In the genomic region with DNA sequence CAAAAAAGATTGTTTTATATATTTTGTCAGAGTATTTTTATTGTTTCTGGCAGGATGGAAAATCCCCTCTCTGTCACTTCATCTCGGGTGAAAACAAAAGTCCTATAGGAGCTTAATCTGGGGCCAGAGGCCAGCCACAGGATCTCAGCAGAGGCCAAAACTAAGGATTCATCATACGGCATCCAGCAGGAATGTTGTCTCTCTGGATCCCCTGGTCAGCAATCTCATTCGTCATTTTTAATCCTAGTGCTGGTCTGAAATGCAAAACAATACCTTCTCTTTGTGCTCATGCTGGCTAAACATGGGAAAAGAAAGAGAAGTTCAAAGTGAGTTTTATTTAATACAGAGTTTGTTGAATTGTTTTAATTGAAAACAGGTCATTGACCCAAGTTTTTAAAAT, we compare ENCODE assay signal across 10 cellular contexts.
"Had no signal": no experiment of that assay in that cellular context is flagged by ENCODE, and none has a peak within 500 bp of the region (broad histone marks: within the 10 kb centered on the region; RNA-seq: fewer than 3 reads in every experiment).

No MANE protein-coding gene starts in this region.

- H3K27ac ChIP-seq: dorsolateral prefrontal cortex, heart left ventricle, ovary had no signal

- H3K4me1 ChIP-seq: heart left ventricle had no signal

- DNase-seq: activated CD4-positive, alpha-beta T cell treated with anti-CD3 and anti-CD28 coated beads, Interleukin-2, amount 50 U/mL, for 1 hour; dorsolateral prefrontal cortex; foreskin melanocyte; heart left ventricle; kidney; left ventricle myocardium superior; nephron progenitor cell; ovary; stimulated activated CD4-positive, alpha-beta T cell treated with anti-CD3 and anti-CD28 coated beads, Interleukin-4, amount 100 ng/mL, for 1 hour; stimulated activated CD8-positive, alpha-beta memory T cell treated with anti-CD3 and anti-CD28 coated beads, Interleukin-4, amount 100 ng/mL, for 48 hours had no signal

- H3K4me3 ChIP-seq: dorsolateral prefrontal cortex, heart left ventricle, ovary had no signal

- H3K27me3 ChIP-seq: ovary had no signal

- H3K36me3 ChIP-seq: heart left ventricle, ovary had no signal

- H3K9me3 ChIP-seq: ovary had no signal

- ATAC-seq: heart left ventricle, left ventricle myocardium superior had no signal
